In the genomic region with DNA sequence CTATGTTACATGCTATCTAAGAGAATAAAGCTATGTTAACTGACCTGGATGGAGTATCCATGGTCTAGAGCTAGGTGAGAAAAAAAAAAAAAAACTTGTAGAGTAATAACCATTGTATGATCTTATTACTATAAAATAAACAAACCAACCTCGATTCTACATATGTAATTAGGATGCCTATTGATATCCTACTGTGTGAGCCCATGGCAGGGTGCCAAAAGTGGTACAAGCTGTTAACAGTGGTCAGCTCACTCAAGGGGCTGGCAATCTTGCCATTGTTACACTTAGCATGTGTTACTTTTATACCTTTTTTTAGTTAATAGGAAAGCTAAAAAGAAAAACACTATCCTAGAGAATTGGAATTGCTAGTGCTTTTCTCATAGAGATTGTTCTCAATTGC, we compare ENCODE assay signal across 26 cellular contexts. TPM values are rescaled to one million over a fixed set of nuclear protein-coding genes. Genes with fewer than 3 reads are reported as not detected.
"Had no signal": no experiment of that assay in that cellular context is flagged by ENCODE, and none has a peak within 500 bp of the region (broad histone marks: within the 10 kb centered on the region; RNA-seq: fewer than 3 reads in every experiment).

No MANE protein-coding gene starts in this region.

- H3K4me1 ChIP-seq: prostate gland had no signal

- H3K9me3 ChIP-seq: neutrophil, ovary, prostate gland, right atrium auricular region, tibial artery had no signal

- H3K4me3 Mint-ChIP-seq: activated CD8-positive, alpha-beta T cell treated with anti-CD3 and anti-CD28 coated beads, Interleukin-2, amount 10 ng/mL, durations not matched to agents 7 days and 5 days; activated naive CD4-positive, alpha-beta T cell treated with anti-CD3 and anti-CD28 coated beads, Interleukin-2, amount 50 U/mL, for 24 hours; brain; nephron; stimulated activated naive CD8-positive, alpha-beta T cell treated with anti-CD3 and anti-CD28 coated beads, Interleukin-15, amount 100 ng/mL, for 72 hours; T-helper 2 cell treated with Interferon-gamma antibody and Interleukin-4, amounts not matched to agents 5 μg/mL and 100 μg/mL, for 36 hours had no signal

- H3K9me3 Mint-ChIP-seq: activated naive CD4-positive, alpha-beta T cell treated with anti-CD3 and anti-CD28 coated beads, Interleukin-2, amount 50 U/mL, for 24 hours; brain; nephron; stimulated activated naive CD8-positive, alpha-beta T cell treated with anti-CD3 and anti-CD28 coated beads, Interleukin-15, amount 100 ng/mL, for 72 hours; T-helper 2 cell treated with Interferon-gamma antibody and Interleukin-4, amounts not matched to agents 5 μg/mL and 100 μg/mL, for 36 hours had no signal

- H3K4me3 ChIP-seq: ovary, prostate gland, right atrium auricular region, tibial artery had no signal

- H3K27me3 ChIP-seq: ovary, right atrium auricular region, tibial artery had no signal

- H3K36me3 ChIP-seq: neutrophil, ovary, prostate gland, right atrium auricular region, tibial artery, WERI-Rb-1 had no signal

- DNase-seq: activated CD4-positive, alpha-beta T cell treated with anti-CD3 and anti-CD28 coated beads for 1 hour; activated CD4-positive, alpha-beta T cell treated with anti-CD3 and anti-CD28 coated beads, Interleukin-2, amount 50 U/mL, for 1 hour; activated CD8-positive, alpha-beta T cell treated with anti-CD3 and anti-CD28 coated beads, Interleukin-2, amount 10 ng/mL, durations not matched to agents 7 days and 5 days; activated gamma-delta T cell treated with Interleukin-2 at 50 U/mL for 16 hours; aorta; central memory CD4-positive, alpha-beta T cell; effector memory CD4-positive, alpha-beta T cell; head of caudate nucleus; hypothalamus; left ventricle myocardium superior; mammary epithelial cell; ovary; stimulated activated CD4-positive, alpha-beta T cell treated with anti-CD3 and anti-CD28 coated beads, Interleukin-12 subunit alpha, Interleukin-12 subunit beta, amount 100 ng/mL, for 4 hours; stimulated activated CD4-positive, alpha-beta T cell treated with anti-CD3 and anti-CD28 coated beads, Interleukin-4, amount 100 ng/mL, for 4 hours; stimulated activated naive CD8-positive, alpha-beta T cell treated with anti-CD3 and anti-CD28 coated beads, Interleukin-15, amount 100 ng/mL, for 72 hours; tibial artery; WERI-Rb-1 had no signal

- H3K36me3 Mint-ChIP-seq: activated naive CD4-positive, alpha-beta T cell treated with anti-CD3 and anti-CD28 coated beads, Interleukin-2, amount 50 U/mL, for 24 hours; brain had no signal

- ATAC-seq: activated CD8-positive, alpha-beta T cell treated with anti-CD3 and anti-CD28 coated beads, Interleukin-2, amount 10 ng/mL, durations not matched to agents 7 days and 5 days; esophagus mucosa; left ventricle myocardium superior; stimulated activated naive CD8-positive, alpha-beta T cell treated with anti-CD3 and anti-CD28 coated beads, Interleukin-15, amount 100 ng/mL, for 72 hours had no signal

- H3K27ac ChIP-seq: neutrophil, ovary, prostate gland, tibial artery, WERI-Rb-1 had no signal

- H3K27ac Mint-ChIP-seq: activated CD8-positive, alpha-beta T cell treated with anti-CD3 and anti-CD28 coated beads, Interleukin-2, amount 10 ng/mL, durations not matched to agents 7 days and 5 days; activated naive CD4-positive, alpha-beta T cell treated with anti-CD3 and anti-CD28 coated beads, Interleukin-2, amount 50 U/mL, for 24 hours; brain; nephron; stimulated activated naive CD8-positive, alpha-beta T cell treated with anti-CD3 and anti-CD28 coated beads, Interleukin-15, amount 100 ng/mL, for 72 hours; T-helper 2 cell treated with Interferon-gamma antibody and Interleukin-4, amounts not matched to agents 5 μg/mL and 100 μg/mL, for 36 hours had no signal

- H3K27me3 Mint-ChIP-seq: activated naive CD4-positive, alpha-beta T cell treated with anti-CD3 and anti-CD28 coated beads, Interleukin-2, amount 50 U/mL, for 24 hours; brain had no signal

- H3K4me1 Mint-ChIP-seq: activated naive CD4-positive, alpha-beta T cell treated with anti-CD3 and anti-CD28 coated beads, Interleukin-2, amount 50 U/mL, for 24 hours had no signal

RNA-seq across cellular contexts. Expression of a gene that starts 13.5 kb away (rescaled TPM):
- total RNA-seq: esophagus mucosa, frontal cortex, prostate gland had no signal
- polyA plus RNA-seq: mammary epithelial cell had no signal
